ENCODE assay signal across 8 cellular contexts in the genomic region with DNA sequence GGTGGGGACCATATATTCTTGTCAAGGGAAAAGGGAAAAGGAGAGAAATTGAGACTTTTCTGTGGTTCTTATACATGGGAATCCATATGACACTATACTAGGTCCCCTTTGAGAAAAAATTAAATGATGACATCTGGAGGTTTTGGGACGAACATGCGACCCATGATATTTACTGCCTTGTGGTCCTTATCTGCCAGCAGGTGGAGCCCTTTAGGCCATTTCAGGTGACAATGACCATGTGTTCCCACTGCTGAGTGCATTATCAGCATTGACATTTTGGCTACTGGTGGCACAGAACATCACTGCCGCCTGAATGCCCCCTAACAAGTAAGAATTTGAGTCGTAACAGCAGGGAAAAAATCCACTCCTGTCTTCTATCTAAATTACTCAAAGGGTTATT.
A peak's percentile ranks its signal among the peaks of the same experiment; 100 is the strongest.
DNase-seq lines count a peak whose midpoint lies in the region; ATAC-seq, FAIRE-seq and TF ChIP-seq lines count a peak whose summit lies in the region.

No MANE protein-coding gene starts in this region.

- no peaks in the 10 kb centered on the region for H3K79me1 ChIP-seq in mesenchymal stem cell (replicated peaks; ENCODE audit: low read length, poor library complexity, severe bottlenecking)

- no peak overlapping the region for H2BK12ac ChIP-seq in mesenchymal stem cell (ENCODE audit: low read length in 2 of 2)

- no peak for FAIRE-seq in RCC 7860 (lab: Jason Lieb, UNC)

- peak; percentile 82 for TF ChIP-seq CTCF in BE2C (IDR thresholded peaks at IDR 0.05; ENCODE audit: low read depth, low read length)

- H3K27ac Mint-ChIP-seq in activated CD4-positive, alpha-beta memory T cell treated with anti-CD3 and anti-CD28 coated beads, Interleukin-2, amount 10 ng/mL, durations not matched to agents 7 days and 5 days = no peak overlapping the region

- H3K9me3 ChIP-seq in BE2C (no peaks in the 10 kb centered on the region), mesenchymal stem cell (ENCODE audit: control insufficient read depth, low read length) (no peaks in the 10 kb centered on the region)

- H3K4me3 ChIP-seq in BE2C (ENCODE audit: low read depth, low read length) = no peak overlapping the region
- H3K4me3 ChIP-seq in mesenchymal stem cell (ENCODE audit: insufficient read depth in 1 of 2, low read depth in 1 of 2, low read length in 2 of 2) = no peak overlapping the region

- no peaks in the 10 kb centered on the region for H3K36me3 ChIP-seq in BE2C
- H3K36me3 ChIP-seq in mesenchymal stem cell (ENCODE audit: control insufficient read depth in 1 of 2, insufficient read depth in 2 of 2, low read depth in 1 of 2, low read length in 2 of 2) = no peaks in the 10 kb centered on the region

- no peak overlapping the region for H3K18ac ChIP-seq in mesenchymal stem cell (ENCODE audit: low read depth in 1 of 2, low read length in 2 of 2)

- 63% methylated on average over 3 of the region's 4 CpGs for WGBS in mesenchymal stem cell

- no peak overlapping the region for H4K91ac ChIP-seq in mesenchymal stem cell (ENCODE audit: low read length)

- no peaks in the 10 kb centered on the region for H3K27me3 Mint-ChIP-seq in activated CD4-positive, alpha-beta memory T cell treated with anti-CD3 and anti-CD28 coated beads, Interleukin-2, amount 10 ng/mL, durations not matched to agents 7 days and 5 days

- no peak overlapping the region for H3K14ac ChIP-seq in mesenchymal stem cell (ENCODE audit: low read length in 2 of 2)

- no peak overlapping the region for H2BK5ac ChIP-seq in mesenchymal stem cell (ENCODE audit: low read depth, low read length, poor library complexity, severe bottlenecking)

- H2AK5ac ChIP-seq in mesenchymal stem cell (ENCODE audit: low read length, severe bottlenecking) = no peak overlapping the region

- H2AFZ ChIP-seq in mesenchymal stem cell (ENCODE audit: low read depth, low read length) = no peak overlapping the region

- peaks cover 2% of the 10 kb centered on the region for H3K9me3 Mint-ChIP-seq in activated CD4-positive, alpha-beta memory T cell treated with anti-CD3 and anti-CD28 coated beads, Interleukin-2, amount 10 ng/mL, durations not matched to agents 7 days and 5 days

- ATAC-seq in GM18907 (IDR thresholded peaks at IDR 0.05; ENCODE audit: unreplicated experiment) = peak; percentile 60

- H3K9ac ChIP-seq in mesenchymal stem cell (ENCODE audit: low read length) = no peak overlapping the region

- DNase-seq in BE2C = peak; percentile 60
- DNase-seq in HT-29 (ENCODE audit: low spot score) = peak; percentile 13
- peak; percentile 8 for DNase-seq in UCSD-AML1 (lab: John Stamatoyannopoulos, UW; ENCODE audit: unreplicated experiment)
- DNase-seq in mesenchymal stem cell = peak; percentile 13
- no peak for DNase-seq in RCC 7860 (ENCODE audit: low spot score)
- no peak for DNase-seq in activated naive CD4-positive, alpha-beta T cell (lab: John Stamatoyannopoulos, UW)
- no peak for DNase-seq in activated CD4-positive, alpha-beta memory T cell treated with anti-CD3 and anti-CD28 coated beads, Interleukin-2, amount 10 ng/mL, durations not matched to agents 7 days and 5 days

- H4K8ac ChIP-seq in mesenchymal stem cell (ENCODE audit: low read length) = no peak overlapping the region

- H2BK120ac ChIP-seq in mesenchymal stem cell (ENCODE audit: low read depth, low read length) = no peak overlapping the region

- no peak overlapping the region for H3K4ac ChIP-seq in mesenchymal stem cell (ENCODE audit: low read depth in 1 of 2, low read length in 2 of 2)

- H3K4me2 ChIP-seq in mesenchymal stem cell (ENCODE audit: low read length, poor library complexity, severe bottlenecking) = no peak overlapping the region

- CTCF ChIA-PET in activated CD4-positive, alpha-beta memory T cell treated with anti-CD3 and anti-CD28 coated beads, Interleukin-2, amount 10 ng/mL, durations not matched to agents 7 days and 5 days (lab: Charles Lee) = no interaction called here

- no peak overlapping the region for H3K27ac ChIP-seq in mesenchymal stem cell (ENCODE audit: low read length, poor library complexity, severe bottlenecking)

- H3K27me3 ChIP-seq in BE2C (no peaks in the 10 kb centered on the region), mesenchymal stem cell (ENCODE audit: control insufficient read depth in 1 of 2, insufficient read depth in 1 of 2, low read length in 2 of 2) (no peaks in the 10 kb centered on the region)

- H3K4me1 Mint-ChIP-seq in activated CD4-positive, alpha-beta memory T cell treated with anti-CD3 and anti-CD28 coated beads, Interleukin-2, amount 10 ng/mL, durations not matched to agents 7 days and 5 days = no peaks in the 10 kb centered on the region

- POLR2A ChIA-PET in activated CD4-positive, alpha-beta memory T cell treated with anti-CD3 and anti-CD28 coated beads, Interleukin-2, amount 10 ng/mL, durations not matched to agents 7 days and 5 days (lab: Charles Lee) = no interaction called here

- no peaks in the 10 kb centered on the region for H3K36me3 Mint-ChIP-seq in activated CD4-positive, alpha-beta memory T cell treated with anti-CD3 and anti-CD28 coated beads, Interleukin-2, amount 10 ng/mL, durations not matched to agents 7 days and 5 days (ENCODE audit: low read depth)

- H3K4me1 ChIP-seq in BE2C = no peaks in the 10 kb centered on the region
- H3K4me1 ChIP-seq in mesenchymal stem cell (ENCODE audit: control insufficient read depth, insufficient read depth, low read depth, low read length) = no peaks in the 10 kb centered on the region

- no peak overlapping the region for H3K4me3 Mint-ChIP-seq in activated CD4-positive, alpha-beta memory T cell treated with anti-CD3 and anti-CD28 coated beads, Interleukin-2, amount 10 ng/mL, durations not matched to agents 7 days and 5 days

- no peak overlapping the region for H2BK15ac ChIP-seq in mesenchymal stem cell (ENCODE audit: low read depth, poor library complexity, severe bottlenecking)

- no peak overlapping the region for H3K23ac ChIP-seq in mesenchymal stem cell (ENCODE audit: low read length in 2 of 2)

Comparison
In these comparisons a context has a peak if more than half of its experiments do, and no peak if none do; other contexts are left out.
1. DNase-seq: peak in BE2C (single experiment), HT-29 (single experiment), UCSD-AML1 (single experiment) and mesenchymal stem cell (single experiment); none in RCC 7860 (single experiment), activated naive CD4-positive, alpha-beta T cell (0 of 4) and activated CD4-positive, alpha-beta memory T cell treated with anti-CD3 and anti-CD28 coated beads, Interleukin-2, amount 10 ng/mL, durations not matched to agents 7 days and 5 days (single experiment).